Comparison of ENCODE assay signal across 8 cellular contexts in the genomic region with DNA sequence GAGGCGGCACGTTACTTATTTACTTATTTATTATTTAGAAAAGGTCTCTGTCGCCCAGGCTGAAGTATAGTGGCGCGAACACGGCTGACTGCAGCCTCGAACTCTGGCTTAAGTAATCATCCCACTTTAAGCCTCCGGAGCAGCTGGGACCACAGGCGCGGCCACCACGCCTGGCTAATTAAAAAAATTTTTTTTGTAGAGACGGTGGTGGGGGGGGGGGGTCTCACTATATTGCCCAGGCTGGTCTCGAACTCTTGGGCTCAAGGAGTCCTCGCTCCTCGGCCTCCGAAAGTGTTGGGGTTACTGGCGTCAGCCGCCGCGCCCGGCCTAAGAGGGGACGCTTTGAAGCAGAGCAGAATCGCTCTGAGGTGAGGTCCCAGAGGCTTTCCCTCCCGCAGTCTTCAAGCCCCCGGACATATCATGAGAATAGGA. TPM values are rescaled to one million over a fixed set of nuclear protein-coding genes. Genes with fewer than 3 reads are reported as not detected.
DNase-seq lines count a peak whose midpoint lies in the region; ATAC-seq and TF ChIP-seq lines count a peak whose summit lies in the region.

No MANE protein-coding gene starts in this region.

- TF ChIP-seq CTCF in RWPE1 (conservative IDR thresholded peaks at IDR 0.05; ENCODE audit: low read depth), result no peak
- no peak for TF ChIP-seq CTCF in fibroblast of villous mesenchyme (IDR thresholded peaks at IDR 0.05; ENCODE audit: insufficient read depth, low read depth, low read length)

- ATAC-seq in GM18517 (IDR thresholded peaks at IDR 0.05; ENCODE audit: unreplicated experiment) (peak; percentile 28), GM18520 (IDR thresholded peaks at IDR 0.05; ENCODE audit: unreplicated experiment) (no peak), HG03460 (IDR thresholded peaks at IDR 0.05; ENCODE audit: unreplicated experiment) (no peak), HG03354 (IDR thresholded peaks at IDR 0.05; ENCODE audit: poor library complexity, severe bottlenecking, unreplicated experiment) (no peak), HG02798 (IDR thresholded peaks at IDR 0.05; ENCODE audit: poor library complexity, unreplicated experiment) (no peak)

- H3K4me3 ChIP-seq in fibroblast of villous mesenchyme (ENCODE audit: low read depth, low read length) (peak overlapping the region; percentile 78), skeletal muscle cell (ENCODE audit: low read depth, low read length) (peak overlapping the region; percentile 75)

- no peak for DNase-seq in RWPE1 (ENCODE audit: low spot score)
- DNase-seq in fibroblast of villous mesenchyme (ENCODE audit: low read depth), result no peak
- DNase-seq in skeletal muscle cell (ENCODE audit: low read depth), result no peak

- H3K27ac ChIP-seq in RWPE1, result peak overlapping the region; percentile 93

- CTCF ChIA-PET in RWPE1 (lab: Yijun Ruan, JAX), result no interaction called here

- POLR2A ChIA-PET in RWPE1 (lab: Yijun Ruan, JAX; ENCODE audit: low non-redundant PET), result no interaction called here

RNA-seq across cellular contexts. Expression of a gene that starts 0.7 kb away (rescaled TPM):
- 5.2 and 5.8 TPM in 2 replicates for total RNA-seq in fibroblast of villous mesenchyme

RNA-seq across cellular contexts. Expression of a gene that starts 16.1 kb away (rescaled TPM):
- total RNA-seq in fibroblast of villous mesenchyme, result 1.7 and 2.3 TPM in 2 replicates

RNA-seq across cellular contexts. Expression of a gene that starts 42.8 kb away (rescaled TPM):
- 8.1 and 13.4 TPM in 2 replicates for total RNA-seq in fibroblast of villous mesenchyme
